Comparison of ENCODE assay signal across 1 cellular context in the genomic region with DNA sequence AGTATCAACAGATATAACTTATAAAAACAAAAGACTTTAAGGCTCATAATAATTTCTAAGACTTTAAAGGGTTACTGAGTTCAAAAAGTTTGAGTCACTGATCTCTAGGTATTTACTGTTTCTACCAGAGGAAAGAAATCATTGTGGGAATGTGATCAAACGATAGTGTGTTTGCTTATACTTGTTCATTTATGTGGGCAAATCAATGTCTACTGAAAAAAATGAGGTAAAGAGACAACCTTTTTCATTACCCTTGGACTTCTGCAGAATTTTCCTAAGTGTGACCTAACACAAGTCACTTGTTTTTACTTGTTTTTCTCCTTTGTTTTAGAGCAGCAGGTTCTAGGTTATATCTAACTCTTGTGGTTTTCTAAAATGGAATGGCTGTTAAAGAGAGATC.
TF ChIP-seq lines count a peak whose summit lies in the region.

No MANE protein-coding gene starts in this region.

TF ChIP-seq in IMR-90, 13 proteins besides CTCF, POLR2A, EP300 and RAD21 (continued from another document):
- TF ChIP-seq RCOR1 (IDR thresholded peaks at IDR 0.05; ENCODE audit: insufficient replicate concordance, low read length) (no peak), ELK1 (IDR thresholded peaks at IDR 0.05; ENCODE audit: borderline replicate concordance, low read depth, low read length) (no peak), SMC3 (IDR thresholded peaks at IDR 0.05; ENCODE audit: low read depth, low read length) (no peak), MXI1 (IDR thresholded peaks at IDR 0.05; ENCODE audit: borderline replicate concordance, low read depth, low read length) (no peak), CHD1 (IDR thresholded peaks at IDR 0.05; ENCODE audit: low read depth, low read length) (no peak), BHLHE40 (IDR thresholded peaks at IDR 0.05; ENCODE audit: low read depth, low read length) (no peak)
